In genomic region chr11:34263462-34264186, GRCh38 we compare ENCODE assay signal across 1 cellular context.
A peak's percentile ranks its signal among the peaks of the same experiment; 100 is the strongest.
TF ChIP-seq lines count a peak whose summit lies in the region.

No MANE protein-coding gene starts in this region.

TF ChIP-seq in HepG2, 621 proteins besides CTCF, POLR2A, EP300 and RAD21 (continued from another document):
- TF ChIP-seq TEAD3 (CRISPR knock-in tag; optimal IDR thresholded peaks at IDR 0.05; ENCODE audit: borderline replicate concordance) (peak; percentile 48), ZNF790 (CRISPR knock-in tag; IDR thresholded peaks at IDR 0.05; ENCODE audit: borderline replicate concordance) (no peak), ZNF687 (CRISPR knock-in tag; IDR thresholded peaks at IDR 0.05) (0 out of 2 replicates have a peak, but pooled peaks have one; percentile 14), SAP130 (CRISPR knock-in tag; IDR thresholded peaks at IDR 0.05; ENCODE audit: low read depth) (0 out of 2 replicates have a peak, but pooled peaks have one; percentile 28), ZNF614 (CRISPR knock-in tag; IDR thresholded peaks at IDR 0.05; ENCODE audit: borderline replicate concordance) (0 out of 2 replicates have a peak, but pooled peaks have one; percentile 25), ZNF652 (CRISPR knock-in tag; IDR thresholded peaks at IDR 0.05; ENCODE audit: borderline replicate concordance, low read depth) (no peak), ZNF331 (CRISPR knock-in tag; IDR thresholded peaks at IDR 0.05) (peak; percentile 68; the same call in 1 of the 2 replicates), STAG1 (CRISPR knock-in tag; IDR thresholded peaks at IDR 0.05) (0 out of 2 replicates have a peak, but pooled peaks have one; percentile 12), BCL3 (CRISPR knock-in tag; IDR thresholded peaks at IDR 0.05) (no peak), ZNF598 (CRISPR knock-in tag; IDR thresholded peaks at IDR 0.05; ENCODE audit: borderline replicate concordance) (no peak), ZNF784 (CRISPR knock-in tag; IDR thresholded peaks at IDR 0.05; ENCODE audit: borderline replicate concordance) (no peak), FOSL2 (CRISPR knock-in tag; IDR thresholded peaks at IDR 0.05) (peak; percentile 89), KDM2A (CRISPR knock-in tag; IDR thresholded peaks at IDR 0.05; ENCODE audit: borderline replicate concordance, low read depth) (no peak)
